Comparison of ENCODE assay signal across 35 cellular contexts in genomic region chr7:57363321-57363720, GRCh38.
"Had no signal": no experiment of that assay in that cellular context is flagged by ENCODE, and none has a peak within 500 bp of the region (broad histone marks: within the 10 kb centered on the region; RNA-seq: fewer than 3 reads in every experiment).

No MANE protein-coding gene starts in this region.

- DNase-seq: Karpas-422, Kasumi-1, KG1, MG63, MM.1S, MV-4-11, NCI-H1048, NCI-H1092, NCI-H1092 treated with DMSO at 0.1 percent for 48 hours, NCI-H1105, NCI-H1105 treated with DMSO at 0.1 percent for 48 hours, NCI-H1417, NCI-H1417 treated with DMSO at 0.1 percent for 48 hours, NCI-H1436, NCI-H1436 treated with DMSO at 0.1 percent for 48 hours, NCI-H146, NCI-H1694, NCI-H1694 treated with DMSO at 0.1 percent for 48 hours, NCI-H187, NCI-H187 treated with DMSO at 0.1 percent for 48 hours, NCI-H1930, NCI-H2029, NCI-H2081, NCI-H2081 treated with DMSO at 0.1 percent for 48 hours, NCI-H2107, NCI-H2171, NCI-H2171 treated with DMSO at 0.1 percent for 48 hours, NCI-H2227 treated with DMSO at 0.1 percent for 48 hours, NCI-H226, NCI-H345, NCI-H446, NCI-H446 treated with DMSO at 0.1 percent for 48 hours, NCI-H510A, NCI-H510A treated with DMSO at 0.1 percent for 48 hours had no signal

- H3K9ac ChIP-seq: KMS-11 had no signal

- H3K4me3 ChIP-seq: MG63 had no signal

- H3K27me3 ChIP-seq: MG63 had no signal

- H3K36me3 ChIP-seq: MG63 had no signal

- H3K4me2 ChIP-seq: KMS-11 had no signal

- H3K9me3 ChIP-seq: MG63 had no signal

- H3K27ac ChIP-seq: KMS-11 had no signal
